19 cellular contexts compared by ENCODE assay signal in the genomic region with DNA sequence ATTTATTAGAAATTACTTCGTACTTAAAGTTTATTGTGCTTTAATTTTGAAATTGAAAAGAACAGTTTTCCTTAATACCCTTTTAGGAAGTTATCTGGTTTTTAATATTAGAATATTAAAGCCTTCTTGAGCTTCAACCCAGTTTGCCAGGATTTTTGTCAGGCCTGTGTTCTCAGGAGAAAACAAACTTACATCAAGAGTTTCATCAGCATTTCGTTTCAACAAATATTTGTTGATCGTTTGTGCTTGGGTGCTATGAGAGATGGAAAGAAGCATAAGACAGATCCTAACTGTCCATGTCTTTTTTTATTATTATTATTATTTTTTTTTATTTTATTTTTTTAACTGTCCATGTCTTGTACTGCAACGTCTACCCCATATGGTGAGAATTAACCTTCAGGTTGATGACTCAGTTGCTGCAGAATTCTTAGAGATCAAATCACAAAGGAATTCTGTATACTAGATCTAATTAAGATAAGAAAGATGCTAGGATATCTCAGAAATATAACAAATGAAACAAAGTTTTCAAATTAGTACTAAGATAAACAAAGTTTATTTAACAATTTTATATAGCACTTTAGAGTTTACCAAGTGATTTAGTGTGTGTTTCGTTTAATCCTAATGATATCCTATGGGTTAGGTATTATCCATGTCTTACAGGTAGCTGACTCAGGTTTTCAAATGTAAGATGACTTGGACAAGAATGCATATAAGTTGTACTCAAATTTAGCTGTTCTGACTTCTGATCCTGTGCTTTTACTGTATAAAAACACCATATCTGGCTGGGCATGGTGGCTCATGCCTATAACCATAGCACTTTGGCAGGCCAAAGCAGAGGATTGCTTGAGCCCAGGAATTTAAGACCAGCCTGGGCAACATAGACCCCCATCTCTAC. TPM values are rescaled to one million over a fixed set of nuclear protein-coding genes. Genes with fewer than 3 reads are reported as not detected.
DNase-seq lines count a peak whose midpoint lies in the region; ATAC-seq, FAIRE-seq and TF ChIP-seq lines count a peak whose summit lies in the region.
"Had no signal": no experiment of that assay in that cellular context is flagged by ENCODE, and none has a peak within 500 bp of the region (broad histone marks: within the 10 kb centered on the region; RNA-seq: fewer than 3 reads in every experiment).

No MANE protein-coding gene starts in this region.

- H3K36me3 ChIP-seq in astrocyte (ENCODE audit: insufficient read depth, low read length): peaks cover 20% of the 10 kb centered on the region

- peaks cover 68% of the 10 kb centered on the region for H3K79me2 ChIP-seq in astrocyte (ENCODE audit: insufficient read depth, low read length)

- no peak overlapping the region for H3K9ac ChIP-seq in astrocyte (ENCODE audit: low read length)

- H3K4me1 ChIP-seq in astrocyte (ENCODE audit: insufficient read depth, low read length): peaks cover 15% of the 10 kb centered on the region

- H3K4me3 ChIP-seq in astrocyte (ENCODE audit: insufficient read depth, low read depth, low read length) (no peak overlapping the region), fibroblast of villous mesenchyme (ENCODE audit: low read depth, low read length) (no peak overlapping the region)
- H3K4me3 ChIP-seq: MG63 had no signal

- no peaks in the 10 kb centered on the region for H3K27me3 ChIP-seq in astrocyte (ENCODE audit: insufficient read depth, low read length)
- H3K27me3 ChIP-seq: MG63 had no signal

- H3K4me3 Mint-ChIP-seq in HFFc6 (no peak overlapping the region), astrocyte (ENCODE audit: unreplicated experiment) (peak overlapping the region; percentile 45)
- H3K4me3 Mint-ChIP-seq: activated naive CD8-positive, alpha-beta T cell treated with anti-CD3 and anti-CD28 coated beads for 36 hours; activated T-cell treated with anti-CD3 and anti-CD28 coated beads, Interleukin-2, amount 50 U/mL, for 72 hours had no signal

- peaks cover 27% of the 10 kb centered on the region for H3K36me3 Mint-ChIP-seq in HFFc6 (ENCODE audit: low read depth)
- H3K36me3 Mint-ChIP-seq in astrocyte (ENCODE audit: low read depth, unreplicated experiment): peaks cover 26% of the 10 kb centered on the region

- H3K4me1 Mint-ChIP-seq in HFFc6 (ENCODE audit: low read depth): peaks cover 59% of the 10 kb centered on the region
- peaks cover 11% of the 10 kb centered on the region for H3K4me1 Mint-ChIP-seq in astrocyte (ENCODE audit: low read depth, unreplicated experiment)

- H3K27ac ChIP-seq in astrocyte (ENCODE audit: low read depth, low read length): peak overlapping the region; percentile 48

- TF ChIP-seq CTCF in HFFc6 (IDR thresholded peaks at IDR 0.05): no peak
- TF ChIP-seq CTCF in astrocyte (IDR thresholded peaks at IDR 0.05; ENCODE audit: insufficient read depth, low read depth, low read length): no peak
- TF ChIP-seq CTCF in fibroblast of villous mesenchyme (IDR thresholded peaks at IDR 0.05; ENCODE audit: insufficient read depth, low read depth, low read length): no peak

- H3K9me3 Mint-ChIP-seq in HFFc6: no peaks in the 10 kb centered on the region
- no peaks in the 10 kb centered on the region for H3K9me3 Mint-ChIP-seq in astrocyte (ENCODE audit: unreplicated experiment)
- H3K9me3 Mint-ChIP-seq: activated naive CD8-positive, alpha-beta T cell treated with anti-CD3 and anti-CD28 coated beads for 36 hours; activated T-cell treated with anti-CD3 and anti-CD28 coated beads, Interleukin-2, amount 50 U/mL, for 72 hours had no signal

- ATAC-seq in HG03432 (IDR thresholded peaks at IDR 0.05; ENCODE audit: unreplicated experiment): no peak
- ATAC-seq: activated T-cell treated with anti-CD3 and anti-CD28 coated beads, Interleukin-2, amount 50 U/mL, for 72 hours had no signal

- FAIRE-seq in astrocyte (lab: Jason Lieb, UNC) (no peak), GM19239 (lab: Jason Lieb, UNC) (no peak)
- FAIRE-seq: GM12891, HTR-8/SVneo had no signal

- peak overlapping the region; percentile 64 for H3K27ac Mint-ChIP-seq in HFFc6
- peak overlapping the region; percentile 69 for H3K27ac Mint-ChIP-seq in astrocyte (ENCODE audit: unreplicated experiment)
- H3K27ac Mint-ChIP-seq: activated naive CD8-positive, alpha-beta T cell treated with anti-CD3 and anti-CD28 coated beads for 36 hours; activated T-cell treated with anti-CD3 and anti-CD28 coated beads, Interleukin-2, amount 50 U/mL, for 72 hours had no signal

- H2AFZ ChIP-seq in astrocyte (ENCODE audit: low read depth, low read length): no peak overlapping the region

- peaks cover 53% of the 10 kb centered on the region for H4K20me1 ChIP-seq in astrocyte (ENCODE audit: insufficient read depth, low read length)

- H3K9me3 ChIP-seq in astrocyte (ENCODE audit: insufficient read depth, low read depth, low read length): no peaks in the 10 kb centered on the region
- H3K9me3 ChIP-seq: MG63 had no signal

- peak; percentile 43 for DNase-seq in AG08395 (ENCODE audit: low spot score)
- peak; percentile 70 for DNase-seq in HFFc6
- peak; percentile 53 for DNase-seq in astrocyte (ENCODE audit: low read depth)
- DNase-seq in fibroblast of villous mesenchyme (ENCODE audit: low read depth): peak; percentile 65
- no peak for DNase-seq in epidermal melanocyte (ENCODE audit: insufficient read length, low spot score)
- no peak for DNase-seq in GM19239 (ENCODE audit: insufficient read length, low spot score)
- no peak for DNase-seq in middle frontal gyrus (ENCODE audit: extremely low spot score, low spot score)
- DNase-seq: activated CD4-positive, alpha-beta T cell treated with anti-CD3 and anti-CD28 coated beads, Interleukin-2, amount 50 U/mL, for 48 hours; activated naive CD8-positive, alpha-beta T cell treated with anti-CD3 and anti-CD28 coated beads for 36 hours; activated T-cell treated with anti-CD3 and anti-CD28 coated beads, Interleukin-2, amount 50 U/mL, for 72 hours; central memory CD4-positive, alpha-beta T cell; glutamatergic neuron; MG63; NCI-H2029 treated with DMSO at 0.1 percent for 48 hours; NCI-H524; substantia nigra had no signal

- H3K4me2 ChIP-seq in astrocyte (ENCODE audit: low read length): peak overlapping the region; percentile 41

- no peaks in the 10 kb centered on the region for H3K27me3 Mint-ChIP-seq in HFFc6 (ENCODE audit: insufficient read depth)
- H3K27me3 Mint-ChIP-seq in astrocyte (ENCODE audit: low read depth, unreplicated experiment): no peaks in the 10 kb centered on the region
- H3K27me3 Mint-ChIP-seq: activated naive CD8-positive, alpha-beta T cell treated with anti-CD3 and anti-CD28 coated beads for 36 hours had no signal

RNA-seq across cellular contexts. Expression of a gene that starts 14.3 kb away (rescaled TPM):
- total RNA-seq in HFFc6 (2021; fragmentation: NEBNext Ultra II Directional; extraction: Animal tissue kit (Norgen Biotek cat#: 25700)): 10 to 100 TPM; 34.3 to 41.8 (median 39.2) TPM
- total RNA-seq in astrocyte (28.9 and 32.6 TPM in 2 replicates), fibroblast of villous mesenchyme (27.4 and 41.5 TPM in 2 replicates)

RNA-seq across cellular contexts. Expression of a gene that starts 54.9 kb away (rescaled TPM):
- 100 to 1,000 TPM; 130 to 189 (median 145) TPM for total RNA-seq in HFFc6 (2021; fragmentation: NEBNext Ultra II Directional; extraction: Animal tissue kit (Norgen Biotek cat#: 25700))
- 115 and 132 TPM in 2 replicates for total RNA-seq in astrocyte
- 90.2 and 135 TPM in 2 replicates for total RNA-seq in fibroblast of villous mesenchyme

Comparison
In these comparisons a context has a peak if more than half of its experiments do, and no peak if none do; other contexts are left out.
1. DNase-seq: peak in AG08395 (single experiment), HFFc6 (single experiment), astrocyte (single experiment) and fibroblast of villous mesenchyme (single experiment); none in epidermal melanocyte (single experiment), GM19239 (single experiment) and middle frontal gyrus (single experiment).